19 cellular contexts compared by ENCODE assay signal in genomic region chr15:84575493-84575892, GRCh38. TPM values are rescaled to one million over a fixed set of nuclear protein-coding genes. Genes with fewer than 3 reads are reported as not detected.
DNase-seq lines count a peak whose midpoint lies in the region; ATAC-seq and TF ChIP-seq lines count a peak whose summit lies in the region.
"Had no signal": no experiment of that assay in that cellular context is flagged by ENCODE, and none has a peak within 500 bp of the region (broad histone marks: within the 10 kb centered on the region; RNA-seq: fewer than 3 reads in every experiment).

No MANE protein-coding gene starts in this region.

- no peak overlapping the region for H2BK5ac ChIP-seq in mesendoderm (ENCODE audit: low read length)

- POLR2A ChIA-PET in SK-N-SH (lab: Yijun Ruan, JAX), result no interaction called here

- no peak overlapping the region for H3K4me3 ChIP-seq in SK-N-SH (ENCODE audit: low read depth in 2 of 2, low read length in 1 of 2)
- no peak overlapping the region for H3K4me3 ChIP-seq in mesendoderm (ENCODE audit: low read length)
- no peak overlapping the region for H3K4me3 ChIP-seq in Peyer's patch
- H3K4me3 ChIP-seq: BLaER1 treated with 17β-estradiol and CSF1 and Interleukin-3, amounts not matched to agents 10 nM and 100 nM; GM23338; HAP-1 had no signal

- no peak overlapping the region for H3K18ac ChIP-seq in mesendoderm (ENCODE audit: low read length)

- no peak overlapping the region for H2BK120ac ChIP-seq in mesendoderm (ENCODE audit: low read depth, low read length)

- TF ChIP-seq POLR2A in Peyer's patch (IDR thresholded peaks at IDR 0.05), result no peak

- no peak overlapping the region for H3K56ac ChIP-seq in mesendoderm (ENCODE audit: low read length)

- H3K4me1 ChIP-seq in SK-N-SH (ENCODE audit: control insufficient read depth in 1 of 2, insufficient read depth in 2 of 2, low read depth in 1 of 2, low read length in 1 of 2), result peaks cover 0 to 7% of the 10 kb centered on the region in 2 experiments; a peak in 1 of 4 replicates
- H3K4me1 ChIP-seq in mesendoderm (ENCODE audit: control insufficient read depth, low read depth, low read length), result no peaks in the 10 kb centered on the region
- H3K4me1 ChIP-seq in Peyer's patch, result no peaks in the 10 kb centered on the region
- H3K4me1 ChIP-seq: BLaER1 treated with 17β-estradiol and CSF1 and Interleukin-3, amounts not matched to agents 10 nM and 100 nM; HAP-1 had no signal

- H3K27ac ChIP-seq in SK-N-SH (ENCODE audit: low read depth in 2 of 2, low read length in 1 of 2) (no peak overlapping the region), mesendoderm (ENCODE audit: low read depth, low read length) (no peak overlapping the region), Peyer's patch (no peak overlapping the region)
- H3K27ac ChIP-seq: 22Rv1; BLaER1 treated with 17β-estradiol and CSF1 and Interleukin-3, amounts not matched to agents 10 nM and 100 nM had no signal

- H3K4me3 Mint-ChIP-seq in chondrocyte (ENCODE audit: unreplicated experiment) (no peak overlapping the region), neural crest cell (no peak overlapping the region)
- H3K4me3 Mint-ChIP-seq: B cell; CD14-positive monocyte; CD4-positive, alpha-beta T cell; CD8-positive, alpha-beta memory T cell; GM23338; HFFc6 had no signal

- no peak for TF ChIP-seq RAD21 in SK-N-SH (IDR thresholded peaks at IDR 0.05; ENCODE audit: low read length)

- H3K9me3 ChIP-seq in SK-N-SH (no peaks in the 10 kb centered on the region), Peyer's patch (no peaks in the 10 kb centered on the region)
- H3K9me3 ChIP-seq: BLaER1 treated with 17β-estradiol and CSF1 and Interleukin-3, amounts not matched to agents 10 nM and 100 nM; HAP-1 had no signal

- H3K9ac ChIP-seq in SK-N-SH (no peak overlapping the region), mesendoderm (ENCODE audit: low read length) (no peak overlapping the region)
- H3K9ac ChIP-seq: BLaER1 treated with 17β-estradiol and CSF1 and Interleukin-3, amounts not matched to agents 10 nM and 100 nM had no signal

- H3K27me3 Mint-ChIP-seq in chondrocyte (ENCODE audit: low read depth), result no peaks in the 10 kb centered on the region
- H3K27me3 Mint-ChIP-seq in neural crest cell (ENCODE audit: low read depth), result peaks cover 25% of the 10 kb centered on the region
- H3K27me3 Mint-ChIP-seq: B cell; CD4-positive, alpha-beta T cell; CD8-positive, alpha-beta memory T cell had no signal

- TF ChIP-seq EP300 in SK-N-SH (IDR thresholded peaks at IDR 0.05; ENCODE audit: borderline replicate concordance in 1 of 2, low read depth in 1 of 2, low read length in 1 of 2), result no peak

- 82% methylated on average over 4 of the region's 4 CpGs for WGBS in SK-N-SH (ENCODE audit: low lambda C conversion rate)
- WGBS in mesendoderm (ENCODE audit: extremely low coverage, insufficient coverage, low lambda C conversion rate), result no CpG with 5 or more reads among the region's 4 CpGs

- H3K36me3 Mint-ChIP-seq in chondrocyte (ENCODE audit: low read depth) (no peaks in the 10 kb centered on the region), neural crest cell (ENCODE audit: low read depth) (no peaks in the 10 kb centered on the region)
- H3K36me3 Mint-ChIP-seq: CD14-positive monocyte had no signal

- H2BK15ac ChIP-seq in mesendoderm (replicated peaks; ENCODE audit: low read depth), result no peak overlapping the region

- no peaks in the 10 kb centered on the region for H3K9me3 Mint-ChIP-seq in chondrocyte (ENCODE audit: low read depth)
- no peaks in the 10 kb centered on the region for H3K9me3 Mint-ChIP-seq in neural crest cell
- H3K9me3 Mint-ChIP-seq: CD4-positive, alpha-beta T cell; GM23338; HFFc6 had no signal

- H3K4me2 ChIP-seq in SK-N-SH, result no peak overlapping the region
- no peak overlapping the region for H3K4me2 ChIP-seq in mesendoderm (ENCODE audit: low read length)
- H3K4me2 ChIP-seq: BLaER1 treated with 17β-estradiol and CSF1 and Interleukin-3, amounts not matched to agents 10 nM and 100 nM; GM23338 had no signal

- H3K9me2 ChIP-seq in SK-N-SH, result no peaks in the 10 kb centered on the region

- ATAC-seq in SK-N-SH treated with all-trans-retinoic acid at 6 μM for 48 hours, result no peak
- ATAC-seq: GM23338 had no signal

- H4K8ac ChIP-seq in mesendoderm (ENCODE audit: low read depth, low read length), result no peak overlapping the region

- H3K4me1 Mint-ChIP-seq in chondrocyte (ENCODE audit: low read depth) (peaks cover 16% of the 10 kb centered on the region), neural crest cell (peaks cover 6% of the 10 kb centered on the region)
- H3K4me1 Mint-ChIP-seq: GM23338 had no signal

- H3K27me3 ChIP-seq in SK-N-SH (ENCODE audit: insufficient read depth) (no peaks in the 10 kb centered on the region), mesendoderm (ENCODE audit: insufficient read depth, low read length, poor library complexity) (no peaks in the 10 kb centered on the region), Peyer's patch (no peaks in the 10 kb centered on the region)
- H3K27me3 ChIP-seq: BLaER1 treated with 17β-estradiol and CSF1 and Interleukin-3, amounts not matched to agents 10 nM and 100 nM had no signal

- no peak overlapping the region for H2AK5ac ChIP-seq in mesendoderm (ENCODE audit: low read length)

- TF ChIP-seq CTCF in SK-N-SH (IDR thresholded peaks at IDR 0.05), result peak; percentile 16; the same call in 1 of the 2 replicates
- peak; percentile 41 for TF ChIP-seq CTCF in chondrocyte (IDR thresholded peaks at IDR 0.05)
- peak; percentile 32 for TF ChIP-seq CTCF in neural crest cell (conservative IDR thresholded peaks at IDR 0.05)
- TF ChIP-seq CTCF in Peyer's patch (IDR thresholded peaks at IDR 0.05), result no peak

- H3F3A ChIP-seq in SK-N-SH (replicated peaks; ENCODE audit: insufficient read depth), result peaks cover 14% of the 10 kb centered on the region

- no peak overlapping the region for H3K23ac ChIP-seq in mesendoderm (ENCODE audit: low read length)

- CTCF ChIA-PET in SK-N-SH (lab: Yijun Ruan, JAX), result interaction anchor here (0.8 to 4.4 kb wide), 3 partner anchors 12 to 354 kb away, joined by 3 to 32 read pairs (median 14); no protein-coding TSS in a partner anchor

- H3K36me3 ChIP-seq in SK-N-SH (replicated peaks in 1 of 2; ENCODE audit: control insufficient read depth in 1 of 2, insufficient read depth in 2 of 2, low read length in 1 of 2), result no peaks in the 10 kb centered on the region
- no peaks in the 10 kb centered on the region for H3K36me3 ChIP-seq in mesendoderm (ENCODE audit: control insufficient read depth, insufficient read depth, low read length)
- no peaks in the 10 kb centered on the region for H3K36me3 ChIP-seq in Peyer's patch
- H3K36me3 ChIP-seq: BLaER1 treated with 17β-estradiol and CSF1 and Interleukin-3, amounts not matched to agents 10 nM and 100 nM; HAP-1 had no signal

- H3K27ac Mint-ChIP-seq in chondrocyte (ENCODE audit: unreplicated experiment) (no peak overlapping the region), neural crest cell (ENCODE audit: unreplicated experiment) (no peak overlapping the region)
- H3K27ac Mint-ChIP-seq: B cell; CD4-positive, alpha-beta T cell; CD8-positive, alpha-beta memory T cell; GM23338; HFFc6 had no signal

- no peaks in the 10 kb centered on the region for H3K79me1 ChIP-seq in mesendoderm (ENCODE audit: low read length)

- H3K79me2 ChIP-seq in SK-N-SH (ENCODE audit: insufficient read depth) (no peaks in the 10 kb centered on the region), mesendoderm (ENCODE audit: control insufficient read depth, insufficient read depth, low read length) (no peaks in the 10 kb centered on the region)

- no peak overlapping the region for H2AFZ ChIP-seq in SK-N-SH (ENCODE audit: low read depth)

- H4K5ac ChIP-seq in mesendoderm (ENCODE audit: low read length), result no peak overlapping the region

- H4K20me1 ChIP-seq in SK-N-SH (ENCODE audit: insufficient read depth), result no peaks in the 10 kb centered on the region
- H4K20me1 ChIP-seq: BLaER1 treated with 17β-estradiol and CSF1 and Interleukin-3, amounts not matched to agents 10 nM and 100 nM had no signal

- no peak overlapping the region for H3K4ac ChIP-seq in mesendoderm (ENCODE audit: low read depth, low read length)

- DNase-seq in SK-N-SH (no peak), chondrocyte (ENCODE audit: low spot score) (no peak), neural crest cell (ENCODE audit: low read depth, low spot score) (no peak), mesendoderm (no peak), dermis blood vessel endothelial cell (no peak), Peyer's patch (no peak)
- DNase-seq: CD4-positive, alpha-beta T cell; CD8-positive, alpha-beta memory T cell; DMS 273 treated with DMSO at 0.1 percent for 48 hours; DMS79 treated with DMSO at 0.1 percent for 48 hours; GF-D8; HFFc6 had no signal

TF ChIP-seq in SK-N-SH, 30 proteins besides CTCF, POLR2A, EP300 and RAD21 (continues in another document):
- TF ChIP-seq NRF1 (IDR thresholded peaks at IDR 0.05; ENCODE audit: low read depth, low read length) (no peak), TCF12 (IDR thresholded peaks at IDR 0.05) (no peak), MEF2A (IDR thresholded peaks at IDR 0.05; ENCODE audit: borderline replicate concordance, low read depth) (no peak)

RNA-seq across cellular contexts. Expression of gene ZSCAN2, which starts 25.3 kb away (rescaled TPM):
- 17.8 and 22.0 TPM in 2 replicates for polyA plus RNA-seq in SK-N-SH (2012; rRNA removed)
- polyA plus RNA-seq in SK-N-SH (2012; cell fraction: cytosol; rRNA removed), result 15.7 and 18.0 TPM in 2 replicates
- 19.0 and 25.0 TPM in 2 replicates for polyA plus RNA-seq in SK-N-SH (2012; cell fraction: nucleus; rRNA removed)
- total RNA-seq in chondrocyte (8.8 to 11.9 TPM (median 10.5 TPM) in 3 replicates), neural crest cell (21.1 and 21.7 TPM in 2 replicates), dermis blood vessel endothelial cell (14.5 and 18.5 TPM in 2 replicates), Peyer's patch (10 to 100 TPM in 2 of 4 donors, 1 to 10 TPM in 2; 4.4 to 22.3 (median 10.2) TPM)
- polyA plus RNA-seq in mesendoderm (2013, experiment 1 of 2), result 17.3 TPM
- 16.7 TPM for polyA plus RNA-seq in mesendoderm (2013, experiment 2 of 2)

Comparison
In these comparisons a context has a peak if more than half of its experiments do, and no peak if none do; other contexts are left out.
1. CTCF ChIP-seq: peak in SK-N-SH (single experiment), chondrocyte (single experiment) and neural crest cell (single experiment); none in Peyer's patch (0 of 6).